Comparison of ENCODE assay signal across 8 cellular contexts in the genomic region with DNA sequence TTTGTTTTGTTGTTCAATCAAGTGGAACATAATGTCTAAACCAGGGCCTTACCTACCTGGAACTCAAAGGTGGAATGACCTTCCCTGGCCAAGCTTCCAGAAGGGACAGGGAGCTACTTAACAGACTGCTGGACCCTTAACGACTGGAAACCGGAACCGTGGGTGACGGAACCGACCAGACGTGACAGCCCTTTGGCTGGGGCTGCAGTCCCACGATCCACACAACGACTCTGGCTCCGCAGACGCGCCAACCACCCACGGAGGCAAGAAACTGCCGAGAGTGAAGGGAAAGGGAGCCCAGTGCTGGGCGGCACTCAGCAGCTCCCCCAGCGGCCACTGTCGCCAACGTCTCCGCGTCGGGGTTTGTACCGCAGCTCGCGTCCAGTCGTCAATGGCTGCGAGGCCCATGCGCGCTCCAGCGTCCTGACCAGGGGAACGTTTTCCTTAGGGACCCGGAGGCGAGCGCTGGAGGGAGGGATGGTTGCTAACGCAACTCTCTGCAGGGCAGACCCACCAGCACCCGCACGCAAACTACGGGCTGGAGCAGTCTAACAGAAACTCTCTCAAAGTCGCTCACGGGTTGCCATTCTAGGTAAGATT. TPM values are rescaled to one million over a fixed set of nuclear protein-coding genes. Genes with fewer than 3 reads are reported as not detected.
A peak's percentile ranks its signal among the peaks of the same experiment; 100 is the strongest.
DNase-seq lines count a peak whose midpoint lies in the region; ATAC-seq and TF ChIP-seq lines count a peak whose summit lies in the region.

No MANE protein-coding gene starts in this region.

- H3K9me3 ChIP-seq in HUES6 (ENCODE audit: control insufficient read depth, insufficient read depth, low read depth, low read length) (no peaks in the 10 kb centered on the region; the same call in 1 of the 2 replicates), neuron (ENCODE audit: low read length) (peaks cover 4% of the 10 kb centered on the region)

- TF ChIP-seq CTCF in fibroblast of villous mesenchyme (IDR thresholded peaks at IDR 0.05; ENCODE audit: insufficient read depth, low read depth, low read length), result peak; percentile 93

- no peak for ATAC-seq in GM19452 (IDR thresholded peaks at IDR 0.05; ENCODE audit: unreplicated experiment)
- no peak for ATAC-seq in GM18909 (IDR thresholded peaks at IDR 0.05; ENCODE audit: poor library complexity, unreplicated experiment)

- DNase-seq in activated T-helper 9 cell treated with anti-CD3 and anti-CD28 coated beads, Interleukin-2, amount 50 U/mL, for 16 hours (ENCODE audit: low read depth), result peak; percentile 65
- DNase-seq in fibroblast of villous mesenchyme (ENCODE audit: low read depth) (peak; percentile 69), substantia nigra (lab: John Stamatoyannopoulos, UW) (peak in 34 of 49 donors; percentile 2 to 79 (median 38)), H4 (ENCODE audit: low spot score) (no peak)

- H3K9ac ChIP-seq in HUES6 (ENCODE audit: low read length), result peak overlapping the region; percentile 18

- H3K27me3 ChIP-seq in HUES6 (ENCODE audit: control insufficient read depth, insufficient read depth, low read length) (peaks cover 12% of the 10 kb centered on the region; the same call in 1 of the 2 replicates), neuron (ENCODE audit: insufficient read depth, low read length) (peaks cover 6% of the 10 kb centered on the region)

- H2AFZ ChIP-seq in neuron (ENCODE audit: low read depth, low read length), result peak overlapping the region; percentile 41

- H3K36me3 ChIP-seq in HUES6 (ENCODE audit: control insufficient read depth, insufficient read depth, low read length), result no peaks in the 10 kb centered on the region
- no peaks in the 10 kb centered on the region for H3K36me3 ChIP-seq in neuron (ENCODE audit: insufficient read depth, low read length)

- H3K4me3 ChIP-seq in HUES6 (ENCODE audit: low read depth, low read length) (peak overlapping the region; percentile 48), fibroblast of villous mesenchyme (ENCODE audit: low read depth, low read length) (peak overlapping the region; percentile 39), neuron (ENCODE audit: low read length) (no peak overlapping the region)

- H3K27ac ChIP-seq in HUES6 (ENCODE audit: low read depth, low read length) (no peak overlapping the region), substantia nigra (ENCODE audit: low read depth, low read length, poor library complexity, severe bottlenecking) (no peak overlapping the region)

- H3K4me1 ChIP-seq in HUES6 (ENCODE audit: control insufficient read depth, insufficient read depth, low read length) (peaks cover 3% of the 10 kb centered on the region; the same call in 1 of the 2 replicates), neuron (ENCODE audit: insufficient read depth, low read length) (peaks cover 8% of the 10 kb centered on the region)

RNA-seq across cellular contexts. Expression of a gene that starts 5.5 kb away (rescaled TPM):
- 32.5 and 45.3 TPM in 2 replicates for total RNA-seq in fibroblast of villous mesenchyme
- 60.9 and 72.7 TPM in 2 replicates for total RNA-seq in H4 (2014; rRNA removed; shearing (Covaris generic))

RNA-seq across cellular contexts. Expression of a gene that starts 6.9 kb away (rescaled TPM):
- total RNA-seq in fibroblast of villous mesenchyme, result not detected in 2 replicates
- total RNA-seq in H4 (2014; rRNA removed; shearing (Covaris generic)), result not detected in 2 replicates

RNA-seq across cellular contexts. Expression of a gene that starts 21.3 kb away (rescaled TPM):
- total RNA-seq in fibroblast of villous mesenchyme, result 166 and 269 TPM in 2 replicates
- total RNA-seq in H4 (2014; rRNA removed; shearing (Covaris generic)), result 84.6 and 135 TPM in 2 replicates

RNA-seq across cellular contexts. Expression of a gene that starts 27.0 kb away (rescaled TPM):
- 3.0 and 3.2 TPM in 2 replicates for total RNA-seq in fibroblast of villous mesenchyme
- 0.14 and 1.0 TPM in 2 replicates for total RNA-seq in H4 (2014; rRNA removed; shearing (Covaris generic))

RNA-seq across cellular contexts. Expression of a gene that starts 31.0 kb away (rescaled TPM):
- 20.3 and 20.7 TPM in 2 replicates for total RNA-seq in fibroblast of villous mesenchyme
- total RNA-seq in H4 (2014; rRNA removed; shearing (Covaris generic)), result 43.4 and 46.3 TPM in 2 replicates
